1 cellular context compared by ENCODE assay signal in genomic region chr12:114697741-114698565, GRCh38.
TF ChIP-seq lines count a peak whose summit lies in the region.

No MANE protein-coding gene starts in this region.

TF ChIP-seq in SK-N-SH treated with all-trans-retinoic acid at 6 μM for 48 hours, 23 proteins besides CTCF, POLR2A, EP300 and RAD21 (continued from another document):
- TF ChIP-seq ZNF8 (CRISPR knock-in tag; IDR thresholded peaks at IDR 0.05), result no peak
- no peak for TF ChIP-seq SNAI2 (CRISPR knock-in tag; IDR thresholded peaks at IDR 0.05)
- no peak for TF ChIP-seq BACH2 (CRISPR knock-in tag; IDR thresholded peaks at IDR 0.05; ENCODE audit: borderline replicate concordance)
- no peak for TF ChIP-seq ZNF70 (CRISPR knock-in tag; IDR thresholded peaks at IDR 0.05)
